22 cellular contexts compared by ENCODE assay signal in genomic region chrX:109487640-109488039, GRCh38. TPM values are rescaled to one million over a fixed set of nuclear protein-coding genes. Genes with fewer than 3 reads are reported as not detected.
DNase-seq lines count a peak whose midpoint lies in the region; ATAC-seq, FAIRE-seq and TF ChIP-seq lines count a peak whose summit lies in the region.
"Had no signal": no experiment of that assay in that cellular context is flagged by ENCODE, and none has a peak within 500 bp of the region (broad histone marks: within the 10 kb centered on the region; RNA-seq: fewer than 3 reads in every experiment).

No MANE protein-coding gene starts in this region.

- no peak overlapping the region for H4K8ac ChIP-seq in H1 (ENCODE audit: extremely low read depth, insufficient read depth, low read length)

- no peak overlapping the region for H2BK5ac ChIP-seq in H1 (ENCODE audit: low read depth, low read length)

- no peak for TF ChIP-seq POLR2A in H1 (IDR thresholded peaks at IDR 0.05; ENCODE audit: control extremely low read depth in 1 of 2, low read depth in 2 of 2, low read length in 2 of 2)

- H3K36me3 Mint-ChIP-seq in GM23338 (ENCODE audit: low read depth), result no peaks in the 10 kb centered on the region
- H3K36me3 Mint-ChIP-seq in activated T-cell treated with anti-CD3 and anti-CD28 coated beads, Interleukin-2, amount 50 U/mL, for 72 hours (ENCODE audit: insufficient read depth in 2 of 2), result no peaks in the 10 kb centered on the region
- H3K36me3 Mint-ChIP-seq: IgD-negative memory B cell; natural killer cell treated with Interleukin-12 subunit alpha and Interleukin-12 subunit beta and Interleukin-15 and Interleukin-18, amount 100 ng/mL, for 72 hours had no signal

- H3K36me3 ChIP-seq in GM23338 (ENCODE audit: insufficient read depth), result no peaks in the 10 kb centered on the region
- H3K36me3 ChIP-seq in H1 (ENCODE audit: control insufficient read depth in 2 of 4, insufficient read depth in 4 of 4, low read length in 3 of 4), result no peaks in the 10 kb centered on the region
- H3K36me3 ChIP-seq: cardiac muscle cell had no signal

- H3K9me3 Mint-ChIP-seq in GM23338, result no peaks in the 10 kb centered on the region
- no peaks in the 10 kb centered on the region for H3K9me3 Mint-ChIP-seq in activated T-cell treated with anti-CD3 and anti-CD28 coated beads, Interleukin-2, amount 50 U/mL, for 72 hours
- H3K9me3 Mint-ChIP-seq: activated naive CD8-positive, alpha-beta T cell treated with anti-CD3 and anti-CD28 coated beads, Interleukin-2, amount 50 U/mL, for 24 hours; activated T-cell treated with anti-CD3 and anti-CD28 coated beads, Interleukin-2, amount 50 U/mL, for 24 hours; natural killer cell treated with Interleukin-12 subunit alpha and Interleukin-12 subunit beta and Interleukin-15 and Interleukin-18, amount 100 ng/mL, for 72 hours; stimulated activated naive CD8-positive, alpha-beta T cell treated with anti-CD3 and anti-CD28 coated beads, Interleukin-15, amount 100 ng/mL, for 72 hours had no signal

- H2BK15ac ChIP-seq in H1 (ENCODE audit: low read length), result no peak overlapping the region

- no peak overlapping the region for H3K18ac ChIP-seq in H1 (ENCODE audit: extremely low read depth, low read length)

- TF ChIP-seq EP300 in H1 (IDR thresholded peaks at IDR 0.05; ENCODE audit: borderline replicate concordance in 1 of 2, low read depth in 2 of 2, low read length in 2 of 2), result no peak

- DNase-seq in GM18507 (ENCODE audit: extremely low spot score, insufficient read length, low read depth) (no peak), GM23338 (ENCODE audit: low spot score) (peak; percentile 3), MV-4-11 (lab: John Stamatoyannopoulos, UW) (peak; percentile 88), H1 (ENCODE audit: low read depth in 1 of 2, low spot score in 2 of 2) (no peak), GDM1 (lab: John Stamatoyannopoulos, UW) (no peak), DMS114 treated with DMSO at 0.1 percent for 48 hours (lab: John Stamatoyannopoulos, UW; ENCODE audit: unreplicated experiment) (no peak)
- DNase-seq in activated T-cell treated with anti-CD3 and anti-CD28 coated beads, Interleukin-2, amount 50 U/mL, for 72 hours, result no peak
- DNase-seq: activated CD4-positive, alpha-beta T cell treated with anti-CD3 and anti-CD28 coated beads for 48 hours; activated naive CD8-positive, alpha-beta T cell treated with anti-CD3 and anti-CD28 coated beads, Interleukin-2, amount 50 U/mL, for 24 hours; activated T-cell treated with anti-CD3 and anti-CD28 coated beads, Interleukin-2, amount 50 U/mL, for 24 hours; effector memory CD4-positive, alpha-beta T cell; NCI-H146; psoas muscle; stimulated activated naive CD8-positive, alpha-beta T cell treated with anti-CD3 and anti-CD28 coated beads, Interleukin-15, amount 100 ng/mL, for 72 hours had no signal

- peaks cover 1% of the 10 kb centered on the region for H3K27me3 Mint-ChIP-seq in GM23338 (ENCODE audit: insufficient read depth, low read depth, poor library complexity)
- peaks cover 27% of the 10 kb centered on the region for H3K27me3 Mint-ChIP-seq in activated T-cell treated with anti-CD3 and anti-CD28 coated beads, Interleukin-2, amount 50 U/mL, for 72 hours (ENCODE audit: low read depth)
- H3K27me3 Mint-ChIP-seq: activated naive CD8-positive, alpha-beta T cell treated with anti-CD3 and anti-CD28 coated beads, Interleukin-2, amount 50 U/mL, for 24 hours; stimulated activated naive CD8-positive, alpha-beta T cell treated with anti-CD3 and anti-CD28 coated beads, Interleukin-15, amount 100 ng/mL, for 72 hours had no signal

- H3K23ac ChIP-seq in H1 (ENCODE audit: insufficient read length), result no peak overlapping the region

- no peak overlapping the region for H3K9ac ChIP-seq in H1 (replicated peaks in 1 of 4; ENCODE audit: extremely low read depth in 1 of 4, low read depth in 3 of 4, low read length in 3 of 4)

- no peak overlapping the region for H2AK5ac ChIP-seq in H1 (ENCODE audit: low read depth, low read length)

- H3K14ac ChIP-seq in H1 (ENCODE audit: insufficient read length), result no peak overlapping the region

- H2BK12ac ChIP-seq in H1 (ENCODE audit: low read depth, low read length), result no peak overlapping the region

- no peak overlapping the region for H2BK120ac ChIP-seq in H1 (replicated peaks; ENCODE audit: low read depth, low read length)

- H3K4me3 Mint-ChIP-seq in GM23338, result no peak overlapping the region
- H3K4me3 Mint-ChIP-seq in activated T-cell treated with anti-CD3 and anti-CD28 coated beads, Interleukin-2, amount 50 U/mL, for 72 hours, result no peak overlapping the region
- H3K4me3 Mint-ChIP-seq: activated naive CD8-positive, alpha-beta T cell treated with anti-CD3 and anti-CD28 coated beads, Interleukin-2, amount 50 U/mL, for 24 hours; activated T-cell treated with anti-CD3 and anti-CD28 coated beads, Interleukin-2, amount 50 U/mL, for 24 hours; natural killer cell treated with Interleukin-12 subunit alpha and Interleukin-12 subunit beta and Interleukin-15 and Interleukin-18, amount 100 ng/mL, for 72 hours; stimulated activated naive CD8-positive, alpha-beta T cell treated with anti-CD3 and anti-CD28 coated beads, Interleukin-15, amount 100 ng/mL, for 72 hours had no signal

- no peak for TF ChIP-seq CTCF in GM23338 (conservative IDR thresholded peaks at IDR 0.05; ENCODE audit: low read depth in 2 of 2)
- TF ChIP-seq CTCF in H1 (IDR thresholded peaks at IDR 0.05; ENCODE audit: control extremely low read depth in 1 of 3, insufficient read depth in 1 of 3, low read depth in 1 of 3, low read length in 3 of 3), result no peak

- no peak overlapping the region for H3K56ac ChIP-seq in H1 (replicated peaks; ENCODE audit: insufficient read length, low read depth, low read length)

- H3K4me1 Mint-ChIP-seq in GM23338, result peaks cover 8% of the 10 kb centered on the region
- no peaks in the 10 kb centered on the region for H3K4me1 Mint-ChIP-seq in activated T-cell treated with anti-CD3 and anti-CD28 coated beads, Interleukin-2, amount 50 U/mL, for 72 hours (ENCODE audit: low read depth)
- H3K4me1 Mint-ChIP-seq: activated naive CD8-positive, alpha-beta T cell treated with anti-CD3 and anti-CD28 coated beads, Interleukin-2, amount 50 U/mL, for 24 hours; stimulated activated naive CD8-positive, alpha-beta T cell treated with anti-CD3 and anti-CD28 coated beads, Interleukin-15, amount 100 ng/mL, for 72 hours had no signal

- no peaks in the 10 kb centered on the region for H3K9me3 ChIP-seq in H1 (ENCODE audit: insufficient read depth in 2 of 2, low read depth in 1 of 2, low read length in 1 of 2)
- H3K9me3 ChIP-seq: psoas muscle had no signal

- no peak overlapping the region for H4K91ac ChIP-seq in H1 (replicated peaks; ENCODE audit: insufficient read length, low read length)

- CTCF ChIA-PET in H1 (lab: Charles Lee; ENCODE audit: partially characterized antibody), result interaction anchor here (1.4 to 5.1 kb wide), 3 partner anchors 14 to 403 kb away, joined by 4 to 110 read pairs (median 6); no protein-coding TSS in a partner anchor

- H4K20me1 ChIP-seq in GM23338 (replicated peaks; ENCODE audit: insufficient read depth), result no peaks in the 10 kb centered on the region
- no peaks in the 10 kb centered on the region for H4K20me1 ChIP-seq in H1 (replicated peaks in 1 of 2; ENCODE audit: control insufficient read depth in 1 of 2, insufficient read depth in 2 of 2, low read length in 2 of 2)

- H3K4me1 ChIP-seq in GM23338 (ENCODE audit: insufficient read depth), result no peaks in the 10 kb centered on the region
- H3K4me1 ChIP-seq in H1 (replicated peaks in 1 of 4; ENCODE audit: control insufficient read depth in 3 of 4, insufficient read depth in 4 of 4, low read length in 3 of 4), result no peaks in the 10 kb centered on the region
- H3K4me1 ChIP-seq: psoas muscle had no signal

- no peak for TF ChIP-seq RAD21 in H1 (IDR thresholded peaks at IDR 0.05 in 1 of 2, conservative IDR thresholded peaks at IDR 0.05 in 1 of 2; ENCODE audit: low read depth in 2 of 2, low read length in 2 of 2)

- H3K27me3 ChIP-seq in GM23338 (ENCODE audit: insufficient read depth) (no peaks in the 10 kb centered on the region), H1 (replicated peaks in 1 of 4; ENCODE audit: control insufficient read depth in 3 of 4, extremely low read depth in 1 of 4, insufficient read depth in 3 of 4, low read length in 3 of 4) (no peaks in the 10 kb centered on the region)
- H3K27me3 ChIP-seq: cardiac muscle cell had no signal

- POLR2A ChIA-PET in H1 (lab: Charles Lee; ENCODE audit: partially characterized antibody), result no interaction called here

- no peaks in the 10 kb centered on the region for H3K79me2 ChIP-seq in GM23338 (replicated peaks; ENCODE audit: insufficient read depth)
- H3K79me2 ChIP-seq in H1 (ENCODE audit: control insufficient read depth in 1 of 2, insufficient read depth in 2 of 2, low read length in 2 of 2), result no peaks in the 10 kb centered on the region

- H3K4me2 ChIP-seq in GM23338 (no peak overlapping the region), H1 (ENCODE audit: insufficient read depth in 1 of 2, low read depth in 2 of 2, low read length in 2 of 2) (no peak overlapping the region)

- no peak overlapping the region for H4K5ac ChIP-seq in H1 (ENCODE audit: insufficient read length, low read depth, low read length)

- FAIRE-seq in GM18507 (lab: Jason Lieb, UNC) (peak; percentile 42), H1 (lab: Jason Lieb, UNC) (peak; percentile 7)

- H3K27ac ChIP-seq in GM23338 (ENCODE audit: low read depth) (no peak overlapping the region), H1 (ENCODE audit: low read depth, low read length) (no peak overlapping the region)
- H3K27ac ChIP-seq: cardiac muscle cell, psoas muscle, RWPE1 had no signal

- H3F3A ChIP-seq in GM23338 (replicated peaks; ENCODE audit: low read depth), result no peaks in the 10 kb centered on the region

- no peak for ATAC-seq in GM23338
- no peak for ATAC-seq in activated T-cell treated with anti-CD3 and anti-CD28 coated beads, Interleukin-2, amount 50 U/mL, for 72 hours (replicated peaks in 1 of 2)
- ATAC-seq in HG02759 (IDR thresholded peaks at IDR 0.05; ENCODE audit: unreplicated experiment), result no peak
- ATAC-seq: activated naive CD8-positive, alpha-beta T cell treated with anti-CD3 and anti-CD28 coated beads, Interleukin-2, amount 50 U/mL, for 24 hours; natural killer cell treated with Interleukin-12 subunit alpha and Interleukin-12 subunit beta and Interleukin-15 and Interleukin-18, amount 100 ng/mL, for 72 hours; psoas muscle; stimulated activated naive CD8-positive, alpha-beta T cell treated with anti-CD3 and anti-CD28 coated beads, Interleukin-15, amount 100 ng/mL, for 72 hours had no signal

- no peak overlapping the region for H2BK20ac ChIP-seq in H1 (ENCODE audit: low read length)

- no peaks in the 10 kb centered on the region for H3K9me2 ChIP-seq in GM23338 (ENCODE audit: insufficient read depth)

- H2AFZ ChIP-seq in GM23338 (no peak overlapping the region), H1 (ENCODE audit: low read length) (no peak overlapping the region)

- no peak overlapping the region for H3K4ac ChIP-seq in H1 (replicated peaks; ENCODE audit: insufficient read length, low read depth, low read length)

- 78% methylated on average over 4 of the region's 4 CpGs; no CpG with 5 or more reads in 1 of the 2 experiments for WGBS in H1 (ENCODE audit: extremely low coverage in 1 of 2, insufficient coverage in 1 of 2, insufficient read length in 1 of 2, insufficient replicate concordance in 2 of 2, low coverage in 1 of 2, low lambda C conversion rate in 2 of 2, missing lambda C conversion rate in 1 of 2), 2 experiments

- H3K4me3 ChIP-seq in GM23338, result no peak overlapping the region
- no peak overlapping the region for H3K4me3 ChIP-seq in H1 (ENCODE audit: extremely low read depth in 1 of 4, insufficient read depth in 2 of 4, low read depth in 3 of 4, low read length in 4 of 4)
- H3K4me3 ChIP-seq: cardiac muscle cell, psoas muscle had no signal

- H3K27ac Mint-ChIP-seq in GM23338, result no peak overlapping the region
- no peak overlapping the region for H3K27ac Mint-ChIP-seq in activated T-cell treated with anti-CD3 and anti-CD28 coated beads, Interleukin-2, amount 50 U/mL, for 72 hours
- H3K27ac Mint-ChIP-seq: activated naive CD8-positive, alpha-beta T cell treated with anti-CD3 and anti-CD28 coated beads, Interleukin-2, amount 50 U/mL, for 24 hours; activated T-cell treated with anti-CD3 and anti-CD28 coated beads, Interleukin-2, amount 50 U/mL, for 24 hours; IgD-negative memory B cell; natural killer cell treated with Interleukin-12 subunit alpha and Interleukin-12 subunit beta and Interleukin-15 and Interleukin-18, amount 100 ng/mL, for 72 hours; stimulated activated naive CD8-positive, alpha-beta T cell treated with anti-CD3 and anti-CD28 coated beads, Interleukin-15, amount 100 ng/mL, for 72 hours had no signal

- no peaks in the 10 kb centered on the region for H3K23me2 ChIP-seq in H1 (ENCODE audit: low read depth, low read length)

- no peaks in the 10 kb centered on the region for H3K79me1 ChIP-seq in H1 (ENCODE audit: low read depth, low read length)

RNA-seq across cellular contexts. Expression of gene GUCY2F, which starts 5.8 kb away (rescaled TPM):
- total RNA-seq in GM23338 (2014; rRNA removed; shearing (Covaris generic)), result 0.10 TPM in 1 of 2 replicates, not detected in the other
- 0.06 TPM in 1 of 2 replicates, not detected in the other for polyA plus RNA-seq in GM23338 (2016; fragmentation: Nextera tagmentation; extraction: Ambion mirVana)
- total RNA-seq in H1 (2021; fragmentation: NEBNext Ultra II Directional; extraction: Animal tissue kit (Norgen Biotek cat#: 25700)), result not detected in 2 replicates
- polyA plus RNA-seq in H1 (2011; rRNA removed), result 0.02 TPM in 1 of 2 replicates, not detected in the other
- 0.03 TPM for polyA plus RNA-seq in H1 (2011; cell fraction: cytosol; rRNA removed)
- 0.06 TPM for polyA plus RNA-seq in H1 (2011; cell fraction: nucleus; rRNA removed)
- not detected in 4 replicates for polyA plus RNA-seq in H1 (2012, experiment 1 of 2)
- polyA plus RNA-seq in H1 (2012, experiment 2 of 2), result not detected
- polyA plus RNA-seq in H1 (2013, experiment 1 of 2), result 0.06 TPM
- polyA plus RNA-seq in H1 (2013, experiment 2 of 2), result 0.04 TPM
- polyA minus RNA-seq in H1 (2011; rRNA and poly(A)+ RNA removed), result 0.06 and 0.22 TPM in 2 replicates
- not detected for polyA minus RNA-seq in H1 (2011; cell fraction: cytosol; rRNA and poly(A)+ RNA removed)
- 0.30 TPM for polyA minus RNA-seq in H1 (2011; cell fraction: nucleus; rRNA and poly(A)+ RNA removed)
- under 1 TPM in 1 of 2 donors, not detected in 1; 0.07 TPM for total RNA-seq in activated T-cell treated with anti-CD3 and anti-CD28 coated beads, Interleukin-2, amount 50 U/mL, for 72 hours
- total RNA-seq: cardiac muscle cell; natural killer cell treated with Interleukin-12 subunit alpha and Interleukin-12 subunit beta and Interleukin-15 and Interleukin-18, amount 100 ng/mL, for 72 hours; NCI-H460; psoas muscle; T-helper 2 cell treated with Interferon-gamma antibody and Interleukin-4, amounts not matched to agents 100 ng/mL and 5 ng/mL, for 36 hours had no signal
- polyA plus RNA-seq: cardiac muscle cell, IgD-negative memory B cell, liver, psoas muscle had no signal

RNA-seq across cellular contexts. Expression of gene NXT2, which starts 49.0 kb away (rescaled TPM):
- total RNA-seq in GM23338 (2014; rRNA removed; shearing (Covaris generic)), result 21.1 and 23.6 TPM in 2 replicates
- 9.4 and 13.1 TPM in 2 replicates for polyA plus RNA-seq in GM23338 (2016; fragmentation: Nextera tagmentation; extraction: Ambion mirVana)
- 12.7 and 13.5 TPM in 2 replicates for total RNA-seq in H1 (2021; fragmentation: NEBNext Ultra II Directional; extraction: Animal tissue kit (Norgen Biotek cat#: 25700))
- 3.8 and 6.1 TPM in 2 replicates for polyA plus RNA-seq in H1 (2011; rRNA removed)
- polyA plus RNA-seq in H1 (2011; cell fraction: cytosol; rRNA removed), result 6.5 TPM
- polyA plus RNA-seq in H1 (2011; cell fraction: nucleus; rRNA removed), result 1.3 TPM
- polyA plus RNA-seq in H1 (2012, experiment 1 of 2), result 4.6 to 8.0 TPM (median 5.3 TPM) in 4 replicates
- 0.84 TPM for polyA plus RNA-seq in H1 (2012, experiment 2 of 2)
- polyA plus RNA-seq in H1 (2013, experiment 1 of 2), result 8.6 TPM
- 8.7 TPM for polyA plus RNA-seq in H1 (2013, experiment 2 of 2)
- 8.9 and 9.3 TPM in 2 replicates for polyA minus RNA-seq in H1 (2011; rRNA and poly(A)+ RNA removed)
- 4.8 TPM for polyA minus RNA-seq in H1 (2011; cell fraction: cytosol; rRNA and poly(A)+ RNA removed)
- polyA minus RNA-seq in H1 (2011; cell fraction: nucleus; rRNA and poly(A)+ RNA removed), result 1.2 TPM
- 10 to 100 TPM; 10.2 to 14.9 TPM for total RNA-seq in activated T-cell treated with anti-CD3 and anti-CD28 coated beads, Interleukin-2, amount 50 U/mL, for 72 hours

Comparison
In these comparisons a context has a peak if more than half of its experiments do, and no peak if none do; other contexts are left out.
1. DNase-seq: peak in GM23338 (single experiment) and MV-4-11 (single experiment); none in GM18507 (single experiment), H1 (0 of 2), activated T-cell treated with anti-CD3 and anti-CD28 coated beads, Interleukin-2, amount 50 U/mL, for 72 hours (0 of 2), GDM1 (single experiment) and DMS114 treated with DMSO at 0.1 percent for 48 hours (single experiment).